In genomic region chr1:121458291-121459048, GRCh38 we compare ENCODE assay signal across 9 cellular contexts.
DNase-seq lines count a peak whose midpoint lies in the region; ATAC-seq and TF ChIP-seq lines count a peak whose summit lies in the region.
"Had no signal": no experiment of that assay in that cellular context is flagged by ENCODE, and none has a peak within 500 bp of the region (broad histone marks: within the 10 kb centered on the region; RNA-seq: fewer than 3 reads in every experiment).

No MANE protein-coding gene starts in this region.

- no peaks in the 10 kb centered on the region for H3K36me3 ChIP-seq in lower lobe of right lung

- no peak overlapping the region for H3K27ac ChIP-seq in lower lobe of right lung

- intact Hi-C loops in lower lobe of right lung (cut with DNase I): no loop called here

- no peaks in the 10 kb centered on the region for H3K27me3 ChIP-seq in lower lobe of right lung (ENCODE audit: low read depth)

- DNase-seq in MV-4-11 (lab: John Stamatoyannopoulos, UW) (peak; percentile 96), lower lobe of right lung (no peak), middle frontal gyrus (ENCODE audit: extremely low spot score, low spot score) (no peak), hypothalamus (lab: John Stamatoyannopoulos, UW) (no peak), NK-92 (lab: John Stamatoyannopoulos, UW; ENCODE audit: unreplicated experiment) (no peak), NCI-H526 (lab: John Stamatoyannopoulos, UW) (no peak)

- H3K4me3 ChIP-seq in lower lobe of right lung: no peak overlapping the region
- H3K4me3 ChIP-seq: K562 had no signal

- H3K9me3 ChIP-seq in lower lobe of right lung: no peaks in the 10 kb centered on the region

- ATAC-seq in GM18867 (IDR thresholded peaks at IDR 0.05; ENCODE audit: unreplicated experiment) (peak; percentile 99), HG02610 (IDR thresholded peaks at IDR 0.05; ENCODE audit: unreplicated experiment) (peak; percentile 100), lower lobe of right lung (peak; percentile 42 to 49)
- ATAC-seq: K562 had no signal

- H3K4me1 ChIP-seq in lower lobe of right lung: no peaks in the 10 kb centered on the region

- no peak for TF ChIP-seq CTCF in lower lobe of right lung (IDR thresholded peaks at IDR 0.05)

Comparison
In these comparisons a context has a peak if more than half of its experiments do, and no peak if none do; other contexts are left out.
1. ATAC-seq: peak in every context shown above with its lines; median percentile 100 in HG02610; 99 in GM18867; 46 in lower lobe of right lung.